In the genomic region with DNA sequence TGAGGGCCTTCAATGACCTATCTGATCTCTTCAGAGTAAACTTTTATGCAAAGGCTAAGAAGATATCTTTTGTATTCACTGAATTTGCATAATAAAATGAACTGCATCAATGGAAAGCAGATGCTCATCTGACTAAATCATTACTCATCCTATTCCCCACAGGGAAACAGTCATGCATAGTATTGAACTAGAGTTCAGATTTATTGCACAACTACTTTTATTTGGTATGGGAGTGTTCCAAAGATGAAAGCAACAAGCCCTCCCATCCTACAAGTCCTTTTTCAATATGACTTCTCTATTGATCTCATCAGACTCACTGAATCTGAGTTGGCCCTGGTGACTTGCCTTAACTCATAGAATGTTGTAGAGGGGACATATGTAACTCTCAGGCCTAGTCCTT, we compare ENCODE assay signal across 15 cellular contexts.
A peak's percentile ranks its signal among the peaks of the same experiment; 100 is the strongest.
DNase-seq lines count a peak whose midpoint lies in the region; ATAC-seq and TF ChIP-seq lines count a peak whose summit lies in the region.
"Had no signal": no experiment of that assay in that cellular context is flagged by ENCODE, and none has a peak within 500 bp of the region (broad histone marks: within the 10 kb centered on the region; RNA-seq: fewer than 3 reads in every experiment).

No MANE protein-coding gene starts in this region.

- H3K9me3 Mint-ChIP-seq in activated T-cell treated with anti-CD3 and anti-CD28 coated beads, Interleukin-2, amount 50 U/mL, for 72 hours, result no peaks in the 10 kb centered on the region

- H3K27ac Mint-ChIP-seq in activated T-cell treated with anti-CD3 and anti-CD28 coated beads, Interleukin-2, amount 50 U/mL, for 72 hours, result no peak overlapping the region
- H3K27ac Mint-ChIP-seq: B cell had no signal

- H3K4me1 Mint-ChIP-seq in activated T-cell treated with anti-CD3 and anti-CD28 coated beads, Interleukin-2, amount 50 U/mL, for 72 hours (ENCODE audit: low read depth), result no peaks in the 10 kb centered on the region
- H3K4me1 Mint-ChIP-seq: B cell had no signal

- H3K9me3 ChIP-seq in RWPE2 (ENCODE audit: severe bottlenecking), result no peaks in the 10 kb centered on the region
- H3K9me3 ChIP-seq: esophagus muscularis mucosa, Peyer's patch had no signal

- H3K36me3 Mint-ChIP-seq in activated T-cell treated with anti-CD3 and anti-CD28 coated beads, Interleukin-2, amount 50 U/mL, for 72 hours (ENCODE audit: insufficient read depth in 2 of 2), result no peaks in the 10 kb centered on the region

- no peak overlapping the region for H3K27ac ChIP-seq in RWPE2 (ENCODE audit: poor library complexity, severe bottlenecking)
- H3K27ac ChIP-seq: esophagus muscularis mucosa, Peyer's patch had no signal

- no peak overlapping the region for H3K4me3 Mint-ChIP-seq in activated T-cell treated with anti-CD3 and anti-CD28 coated beads, Interleukin-2, amount 50 U/mL, for 72 hours
- H3K4me3 Mint-ChIP-seq: B cell had no signal

- no peaks in the 10 kb centered on the region for H3K36me3 ChIP-seq in RWPE2 (ENCODE audit: low read depth)
- H3K36me3 ChIP-seq: esophagus muscularis mucosa, Peyer's patch had no signal

- H3K27me3 ChIP-seq in RWPE2 (ENCODE audit: insufficient read depth, poor library complexity, severe bottlenecking), result no peaks in the 10 kb centered on the region
- H3K27me3 ChIP-seq: esophagus muscularis mucosa, Peyer's patch had no signal

- H3K27me3 Mint-ChIP-seq in activated T-cell treated with anti-CD3 and anti-CD28 coated beads, Interleukin-2, amount 50 U/mL, for 72 hours (ENCODE audit: low read depth), result no peaks in the 10 kb centered on the region
- H3K27me3 Mint-ChIP-seq: B cell had no signal

- H3K4me3 ChIP-seq in RWPE2 (ENCODE audit: severe bottlenecking), result no peak overlapping the region
- H3K4me3 ChIP-seq: esophagus muscularis mucosa, Peyer's patch had no signal

- DNase-seq in activated T-cell treated with anti-CD3 and anti-CD28 coated beads, Interleukin-2, amount 50 U/mL, for 72 hours, result no peak
- no peak for DNase-seq in activated T-cell treated with anti-CD3 and anti-CD28 coated beads for 4 hours
- no peak for DNase-seq in RWPE2 (ENCODE audit: low spot score)
- DNase-seq in fibroblast of peridontal ligament (ENCODE audit: extremely low read depth), result peak; percentile 98
- DNase-seq in smooth muscle cell of the brain vasculature (ENCODE audit: low read depth, low spot score), result peak; percentile 70
- DNase-seq in stimulated activated CD4-positive, alpha-beta T cell treated with anti-CD3 and anti-CD28 coated beads, Interleukin-1b, Interleukin-23, amount 100 ng/mL, for 48 hours, result no peak
- no peak for DNase-seq in activated T-cell treated with anti-CD3 and anti-CD28 coated beads, Interleukin-2, amount 50 U/mL, for 48 hours
- DNase-seq: activated CD4-positive, CD25-positive, alpha-beta regulatory T cell; activated naive CD4-positive, alpha-beta T cell treated with Interleukin-2 at 50 U/mL for 16 hours; NCI-H2081; Peyer's patch; right cardiac atrium had no signal

- peaks cover 13% of the 10 kb centered on the region for H3K4me1 ChIP-seq in RWPE2 (ENCODE audit: insufficient read depth, poor library complexity, severe bottlenecking)
- H3K4me1 ChIP-seq: Peyer's patch had no signal

- no peak for TF ChIP-seq CTCF in RWPE2 (IDR thresholded peaks at IDR 0.05; ENCODE audit: poor library complexity, severe bottlenecking)

- peak; percentile 71 to 85 for ATAC-seq in activated T-cell treated with anti-CD3 and anti-CD28 coated beads, Interleukin-2, amount 50 U/mL, for 72 hours (replicated peaks in 1 of 2)
- ATAC-seq in RWPE2 (ENCODE audit: low read depth) (peak; percentile 98), GM21367 (IDR thresholded peaks at IDR 0.05; ENCODE audit: unreplicated experiment) (no peak)
- ATAC-seq: right cardiac atrium had no signal

Comparison
In these comparisons a context has a peak if more than half of its experiments do, and no peak if none do; other contexts are left out.
1. DNase-seq: peak in fibroblast of peridontal ligament (single experiment) and smooth muscle cell of the brain vasculature (single experiment); none in activated T-cell treated with anti-CD3 and anti-CD28 coated beads, Interleukin-2, amount 50 U/mL, for 72 hours (0 of 2), activated T-cell treated with anti-CD3 and anti-CD28 coated beads for 4 hours (single experiment), RWPE2 (single experiment), stimulated activated CD4-positive, alpha-beta T cell treated with anti-CD3 and anti-CD28 coated beads, Interleukin-1b, Interleukin-23, amount 100 ng/mL, for 48 hours (single experiment) and activated T-cell treated with anti-CD3 and anti-CD28 coated beads, Interleukin-2, amount 50 U/mL, for 48 hours (0 of 2).